ENCODE assay signal across 1 cellular context in the genomic region with DNA sequence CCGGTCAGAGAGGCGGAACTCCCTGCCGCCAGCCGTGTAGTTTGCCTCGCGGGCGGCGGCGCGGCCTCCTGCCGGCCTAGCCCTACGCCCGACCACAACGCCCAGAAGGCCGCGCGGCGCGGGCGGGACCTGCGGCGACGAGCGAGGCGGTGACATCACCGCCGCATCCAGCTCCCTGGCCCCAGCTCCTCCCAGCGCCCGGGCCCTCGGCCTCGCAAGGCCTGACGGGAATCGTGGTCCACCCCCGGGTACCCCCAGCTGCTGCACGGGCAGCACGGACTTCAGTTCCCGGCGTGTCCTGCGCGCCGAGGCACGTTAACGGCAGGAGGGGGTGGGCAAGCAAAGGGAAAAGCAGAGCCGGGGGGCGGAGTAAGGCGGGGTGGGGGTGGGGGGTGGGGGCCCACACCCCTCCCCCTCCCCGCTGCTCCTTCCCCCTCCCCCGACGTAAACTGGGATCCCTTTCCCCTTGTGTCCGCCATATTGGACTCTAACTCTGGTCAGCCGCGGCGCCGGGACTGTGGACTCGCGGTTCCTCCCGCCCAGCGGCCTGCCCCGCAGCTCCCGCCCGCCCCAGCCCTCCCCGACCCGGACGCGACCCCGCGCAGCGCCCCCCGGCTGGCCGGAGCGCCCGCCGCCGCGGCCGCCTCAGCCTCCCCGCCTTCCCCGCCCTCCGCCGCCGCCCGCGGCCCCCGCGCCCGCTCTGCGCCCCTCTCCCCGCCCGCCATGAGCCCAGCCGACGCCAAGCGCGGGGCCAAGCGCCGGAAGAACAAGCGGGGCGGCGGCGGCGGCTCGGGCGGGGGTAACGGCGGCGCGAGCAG.
A peak's percentile ranks its signal among the peaks of the same experiment; 100 is the strongest.
TF ChIP-seq lines count a peak whose summit lies in the region.

Gene FAM193A, plus strand, starts transcription at position 455 of the 818 bp plus-strand sequence. Its CDS starts 269 bp downstream, at position 724.

TF ChIP-seq in K562, 482 proteins besides CTCF, POLR2A, EP300 and RAD21 (continued from another document):
- TF ChIP-seq, protein P1, sequence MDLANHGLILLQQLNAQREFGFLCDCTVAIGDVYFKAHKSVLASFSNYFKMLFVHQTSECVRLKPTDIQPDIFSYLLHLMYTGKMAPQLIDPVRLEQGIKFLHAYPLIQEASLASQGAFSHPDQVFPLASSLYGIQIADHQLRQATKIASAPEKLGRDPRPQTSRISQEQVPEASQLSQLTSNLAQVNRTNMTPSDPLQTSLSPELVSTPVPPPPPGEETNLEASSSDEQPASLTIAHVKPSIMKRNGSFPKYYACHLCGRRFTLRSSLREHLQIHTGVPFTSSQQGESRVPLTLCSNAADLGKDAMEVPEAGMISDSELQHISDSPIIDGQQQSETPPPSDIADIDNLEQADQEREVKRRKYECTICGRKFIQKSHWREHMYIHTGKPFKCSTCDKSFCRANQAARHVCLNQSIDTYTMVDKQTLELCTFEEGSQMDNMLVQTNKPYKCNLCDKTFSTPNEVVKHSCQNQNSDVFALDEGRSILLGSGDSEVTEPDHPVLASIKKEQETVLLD (IDR thresholded peaks at IDR 0.05): peak; percentile 41; the same call in 1 of the 2 replicates
- TF ChIP-seq TAF1 (IDR thresholded peaks at IDR 0.05; ENCODE audit: control insufficient read depth, extremely low read depth, insufficient read depth, low read length, severe bottlenecking) (peak; percentile 56), NR2C2 (CRISPR knock-in tag; IDR thresholded peaks at IDR 0.05) (no peak; the same call in 1 of the 2 replicates), NR2C2 (tag; IDR thresholded peaks at IDR 0.05) (peak; percentile 91)
- TF ChIP-seq, protein P2, sequence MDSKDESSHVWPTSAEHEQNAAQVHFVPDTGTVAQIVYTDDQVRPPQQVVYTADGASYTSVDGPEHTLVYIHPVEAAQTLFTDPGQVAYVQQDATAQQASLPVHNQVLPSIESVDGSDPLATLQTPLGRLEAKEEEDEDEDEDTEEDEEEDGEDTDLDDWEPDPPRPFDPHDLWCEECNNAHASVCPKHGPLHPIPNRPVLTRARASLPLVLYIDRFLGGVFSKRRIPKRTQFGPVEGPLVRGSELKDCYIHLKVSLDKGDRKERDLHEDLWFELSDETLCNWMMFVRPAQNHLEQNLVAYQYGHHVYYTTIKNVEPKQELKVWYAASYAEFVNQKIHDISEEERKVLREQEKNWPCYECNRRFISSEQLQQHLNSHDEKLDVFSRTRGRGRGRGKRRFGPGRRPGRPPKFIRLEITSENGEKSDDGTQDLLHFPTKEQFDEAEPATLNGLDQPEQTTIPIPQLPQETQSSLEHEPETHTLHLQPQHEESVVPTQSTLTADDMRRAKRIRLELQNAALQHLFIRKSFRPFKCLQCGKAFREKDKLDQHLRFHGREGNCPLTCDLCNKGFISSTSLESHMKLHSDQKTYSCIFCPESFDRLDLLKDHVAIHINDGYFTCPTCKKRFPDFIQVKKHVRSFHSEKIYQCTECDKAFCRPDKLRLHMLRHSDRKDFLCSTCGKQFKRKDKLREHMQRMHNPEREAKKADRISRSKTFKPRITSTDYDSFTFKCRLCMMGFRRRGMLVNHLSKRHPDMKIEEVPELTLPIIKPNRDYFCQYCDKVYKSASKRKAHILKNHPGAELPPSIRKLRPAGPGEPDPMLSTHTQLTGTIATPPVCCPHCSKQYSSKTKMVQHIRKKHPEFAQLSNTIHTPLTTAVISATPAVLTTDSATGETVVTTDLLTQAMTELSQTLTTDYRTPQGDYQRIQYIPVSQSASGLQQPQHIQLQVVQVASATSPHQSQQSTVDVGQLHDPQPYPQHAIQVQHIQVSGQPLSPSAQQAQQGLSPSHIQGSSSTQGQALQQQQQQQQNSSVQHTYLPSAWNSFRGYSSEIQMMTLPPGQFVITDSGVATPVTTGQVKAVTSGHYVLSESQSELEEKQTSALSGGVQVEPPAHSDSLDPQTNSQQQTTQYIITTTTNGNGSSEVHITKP (IDR thresholded peaks at IDR 0.05; ENCODE audit: partially characterized antibody): peak; percentile 41
